In genomic region chr1:116574581-116575291, GRCh38 we compare ENCODE assay signal across 8 cellular contexts. TPM values are rescaled to one million over a fixed set of nuclear protein-coding genes. Genes with fewer than 3 reads are reported as not detected.
DNase-seq lines count a peak whose midpoint lies in the region; ATAC-seq, FAIRE-seq and TF ChIP-seq lines count a peak whose summit lies in the region.

No MANE protein-coding gene starts in this region.

- ATAC-seq in activated CD4-positive, alpha-beta T cell treated with anti-CD3 and anti-CD28 coated beads for 36 hours = no peak
- ATAC-seq in lung (ENCODE audit: insufficient read depth, low FRiP score) (no peak), HG02571 (IDR thresholded peaks at IDR 0.05; ENCODE audit: unreplicated experiment) (no peak)
- no peak for ATAC-seq in stimulated activated naive CD8-positive, alpha-beta T cell treated with anti-CD3 and anti-CD28 coated beads, Interleukin-15, Interleukin-2, amounts not matched to agents 100 U/mL and 50 U/mL, for 24 hours

- TF ChIP-seq CTCF in AG09309 (IDR thresholded peaks at IDR 0.05; ENCODE audit: control insufficient read depth, insufficient read depth, low read depth, low read length, missing control alignments) = peak; percentile 83
- TF ChIP-seq CTCF in lung (IDR thresholded peaks at IDR 0.05; ENCODE audit: control extremely low read depth, extremely low read depth) = peak; percentile 85

- peaks cover 10% of the 10 kb centered on the region for H3K36me3 Mint-ChIP-seq in activated CD4-positive, alpha-beta T cell treated with anti-CD3 and anti-CD28 coated beads for 36 hours (ENCODE audit: low read depth)

- H3K9me3 Mint-ChIP-seq in activated CD4-positive, alpha-beta T cell treated with anti-CD3 and anti-CD28 coated beads for 36 hours (ENCODE audit: low read depth) = no peaks in the 10 kb centered on the region

- no peaks in the 10 kb centered on the region for H3K27me3 ChIP-seq in lung (ENCODE audit: control insufficient read depth, insufficient read depth)

- TF ChIP-seq POLR2A in GM12892 (IDR thresholded peaks at IDR 0.05; ENCODE audit: low read depth, low read length) = no peak

- no peaks in the 10 kb centered on the region for H3K9me3 ChIP-seq in lung (ENCODE audit: control insufficient read depth in 2 of 2, insufficient read depth in 1 of 2, low read length in 1 of 2)

- H3K27me3 Mint-ChIP-seq in activated CD4-positive, alpha-beta T cell treated with anti-CD3 and anti-CD28 coated beads for 36 hours = peaks cover 8% of the 10 kb centered on the region

- H3K4me1 Mint-ChIP-seq in activated CD4-positive, alpha-beta T cell treated with anti-CD3 and anti-CD28 coated beads for 36 hours = peaks cover 36% of the 10 kb centered on the region

- CTCF ChIA-PET in activated CD4-positive, alpha-beta T cell treated with anti-CD3 and anti-CD28 coated beads for 36 hours (lab: Charles Lee) = interaction anchor here (0.6 to 3.4 kb wide), 35 partner anchors 9 to 1122 kb away, joined by 3 to 31 read pairs (median 4); partner anchors contain the start of genes IGSF3 and TTF2

- FAIRE-seq in GM12892 (lab: Jason Lieb, UNC) = peak; percentile 27

- no peak overlapping the region for H3K27ac Mint-ChIP-seq in activated CD4-positive, alpha-beta T cell treated with anti-CD3 and anti-CD28 coated beads for 36 hours

- H3K4me3 Mint-ChIP-seq in activated CD4-positive, alpha-beta T cell treated with anti-CD3 and anti-CD28 coated beads for 36 hours = no peak overlapping the region

- H3K27ac ChIP-seq in lung (ENCODE audit: low read depth in 1 of 2, low read length in 1 of 2) = no peak overlapping the region

- no peak for DNase-seq in AG09309 (ENCODE audit: low read depth)
- no peak for DNase-seq in GM12892 (ENCODE audit: insufficient read length)
- DNase-seq in NCI-H2171 treated with DMSO at 0.1 percent for 48 hours (lab: John Stamatoyannopoulos, UW) = peak; percentile 77
- DNase-seq in activated CD4-positive, alpha-beta T cell treated with anti-CD3 and anti-CD28 coated beads for 36 hours = peak; percentile 76
- peak; percentile 43 to 71 for DNase-seq in dermis microvascular lymphatic vessel endothelial cell (ENCODE audit: low read depth in 2 of 2)
- peak; percentile 55 for DNase-seq in lung (ENCODE audit: low spot score)
- DNase-seq in stimulated activated naive CD8-positive, alpha-beta T cell treated with anti-CD3 and anti-CD28 coated beads, Interleukin-15, Interleukin-2, amounts not matched to agents 100 U/mL and 50 U/mL, for 24 hours = peak; percentile 68

- H3K4me1 ChIP-seq in lung (ENCODE audit: control insufficient read depth in 2 of 2, insufficient read depth in 2 of 2, low read length in 2 of 2) = peaks cover 0 to 4% of the 10 kb centered on the region in 2 donors

- H3K4me3 ChIP-seq in AG09309 (ENCODE audit: control insufficient read depth, low read depth, low read length) (no peak overlapping the region), lung (no peak overlapping the region)

- 33 to 35% methylated on average over 11 of the region's 11 CpGs for WGBS in lung, 2 donors

- H3K36me3 ChIP-seq in lung (ENCODE audit: control insufficient read depth in 2 of 2, insufficient read depth in 2 of 2, low read length in 2 of 2) = no peaks in the 10 kb centered on the region

- intact Hi-C loops in activated CD4-positive, alpha-beta T cell treated with anti-CD3 and anti-CD28 coated beads for 36 hours (cut with DNase I, micrococcal nuclease) = loop anchor here (1.0 to 5.0 kb wide), 11 partner anchors 22 to 793 kb away; partner anchors contain the start of gene MAN1A2 (in 1 of the 2)

- POLR2A ChIA-PET in activated CD4-positive, alpha-beta T cell treated with anti-CD3 and anti-CD28 coated beads for 36 hours (lab: Charles Lee) = no interaction called here

RNA-seq across cellular contexts. Expression of gene CD58, which starts 3.9 kb away (rescaled TPM):
- polyA plus RNA-seq in GM12892 (2012; ENCODE audit: missing spikeins) = 172 TPM
- total RNA-seq in activated CD4-positive, alpha-beta T cell treated with anti-CD3 and anti-CD28 coated beads for 36 hours = 10 to 100 TPM; 12.4 to 16.0 TPM
- 19.6 and 24.8 TPM in 2 replicates for total RNA-seq in dermis microvascular lymphatic vessel endothelial cell
- 10 to 100 TPM; 27.5 TPM for total RNA-seq in lung
- 10 to 100 TPM; 29.9 to 52.1 TPM for polyA plus RNA-seq in lung

Comparison
In these comparisons a context has a peak if more than half of its experiments do, and no peak if none do; other contexts are left out.
1. DNase-seq: peak in NCI-H2171 treated with DMSO at 0.1 percent for 48 hours (single experiment), activated CD4-positive, alpha-beta T cell treated with anti-CD3 and anti-CD28 coated beads for 36 hours (single experiment), dermis microvascular lymphatic vessel endothelial cell (2 of 2), lung (single experiment) and stimulated activated naive CD8-positive, alpha-beta T cell treated with anti-CD3 and anti-CD28 coated beads, Interleukin-15, Interleukin-2, amounts not matched to agents 100 U/mL and 50 U/mL, for 24 hours (single experiment); none in AG09309 (single experiment) and GM12892 (single experiment).